18 cellular contexts compared by ENCODE assay signal in genomic region chr17:40337351-40337750, GRCh38. TPM values are rescaled to one million over a fixed set of nuclear protein-coding genes. Genes with fewer than 3 reads are reported as not detected.
DNase-seq lines count a peak whose midpoint lies in the region; ATAC-seq lines count a peak whose summit lies in the region.
"Had no signal": no experiment of that assay in that cellular context is flagged by ENCODE, and none has a peak within 500 bp of the region (broad histone marks: within the 10 kb centered on the region; RNA-seq: fewer than 3 reads in every experiment).

No MANE protein-coding gene starts in this region.

- H3K4me3 Mint-ChIP-seq in activated CD4-positive, alpha-beta T cell treated with anti-CD3 and anti-CD28 coated beads, Interleukin-2, amount 10 ng/mL, durations not matched to agents 24 days and 14 days: peak overlapping the region; percentile 11
- H3K4me3 Mint-ChIP-seq in stimulated activated memory B cell treated with anti-CD40 and anti-IgM and Interleukin-4, amounts not matched to agents 10 μg/mL and 1 μg/mL and 100 μg/mL, for 72 hours: no peak overlapping the region
- H3K4me3 Mint-ChIP-seq: HFFc6 had no signal

- no peaks in the 10 kb centered on the region for H3K27me3 ChIP-seq in effector memory CD4-positive, alpha-beta T cell (replicated peaks; ENCODE audit: control insufficient read depth, insufficient read depth, low read length, poor library complexity, severe bottlenecking)
- H3K27me3 ChIP-seq: hepatocyte, pancreas, transverse colon had no signal

- peaks cover 44% of the 10 kb centered on the region for H3K36me3 Mint-ChIP-seq in activated CD4-positive, alpha-beta T cell treated with anti-CD3 and anti-CD28 coated beads, Interleukin-2, amount 10 ng/mL, durations not matched to agents 24 days and 14 days (ENCODE audit: low read depth)
- peaks cover 43% of the 10 kb centered on the region for H3K36me3 Mint-ChIP-seq in stimulated activated memory B cell treated with anti-CD40 and anti-IgM and Interleukin-4, amounts not matched to agents 10 μg/mL and 1 μg/mL and 100 μg/mL, for 72 hours

- H3K27ac ChIP-seq in KOPT-K1 (ENCODE audit: low read depth, low read length, poor library complexity, severe bottlenecking): peak overlapping the region; percentile 79
- H3K27ac ChIP-seq in effector memory CD4-positive, alpha-beta T cell (ENCODE audit: insufficient read depth, low read length, poor library complexity, severe bottlenecking): peak overlapping the region; percentile 31
- H3K27ac ChIP-seq: hepatocyte, pancreas had no signal

- no peak for ATAC-seq in stimulated activated memory B cell treated with anti-CD40 and anti-IgM and Interleukin-4, amounts not matched to agents 10 μg/mL and 1 μg/mL and 100 μg/mL, for 72 hours
- ATAC-seq: pancreas had no signal

- no peaks in the 10 kb centered on the region for H3K27me3 Mint-ChIP-seq in activated CD4-positive, alpha-beta T cell treated with anti-CD3 and anti-CD28 coated beads, Interleukin-2, amount 10 ng/mL, durations not matched to agents 24 days and 14 days
- H3K27me3 Mint-ChIP-seq in stimulated activated memory B cell treated with anti-CD40 and anti-IgM and Interleukin-4, amounts not matched to agents 10 μg/mL and 1 μg/mL and 100 μg/mL, for 72 hours: no peaks in the 10 kb centered on the region

- no peaks in the 10 kb centered on the region for H3K9me3 Mint-ChIP-seq in activated CD4-positive, alpha-beta T cell treated with anti-CD3 and anti-CD28 coated beads, Interleukin-2, amount 10 ng/mL, durations not matched to agents 24 days and 14 days
- no peaks in the 10 kb centered on the region for H3K9me3 Mint-ChIP-seq in stimulated activated memory B cell treated with anti-CD40 and anti-IgM and Interleukin-4, amounts not matched to agents 10 μg/mL and 1 μg/mL and 100 μg/mL, for 72 hours
- H3K9me3 Mint-ChIP-seq: HFFc6 had no signal

- no peak overlapping the region for H3K27ac Mint-ChIP-seq in activated CD4-positive, alpha-beta T cell treated with anti-CD3 and anti-CD28 coated beads, Interleukin-2, amount 10 ng/mL, durations not matched to agents 24 days and 14 days
- peak overlapping the region; percentile 48 for H3K27ac Mint-ChIP-seq in stimulated activated memory B cell treated with anti-CD40 and anti-IgM and Interleukin-4, amounts not matched to agents 10 μg/mL and 1 μg/mL and 100 μg/mL, for 72 hours

- intact Hi-C loops in activated CD4-positive, alpha-beta T cell treated with anti-CD3 and anti-CD28 coated beads, Interleukin-2, amount 10 ng/mL, durations not matched to agents 24 days and 14 days (cut with micrococcal nuclease): no loop called here

- H3K36me3 ChIP-seq in KOPT-K1 (ENCODE audit: insufficient read depth, low read length): no peaks in the 10 kb centered on the region
- peaks cover 18% of the 10 kb centered on the region for H3K36me3 ChIP-seq in effector memory CD4-positive, alpha-beta T cell (ENCODE audit: control insufficient read depth, insufficient read depth, low read length)
- H3K36me3 ChIP-seq: pancreas, transverse colon had no signal

- H3K4me1 Mint-ChIP-seq in activated CD4-positive, alpha-beta T cell treated with anti-CD3 and anti-CD28 coated beads, Interleukin-2, amount 10 ng/mL, durations not matched to agents 24 days and 14 days: peaks cover 62% of the 10 kb centered on the region
- H3K4me1 Mint-ChIP-seq in stimulated activated memory B cell treated with anti-CD40 and anti-IgM and Interleukin-4, amounts not matched to agents 10 μg/mL and 1 μg/mL and 100 μg/mL, for 72 hours: peaks cover 69% of the 10 kb centered on the region

- no peak for DNase-seq in activated CD4-positive, alpha-beta T cell treated with anti-CD3 and anti-CD28 coated beads, Interleukin-2, amount 10 ng/mL, durations not matched to agents 24 days and 14 days
- DNase-seq in activated CD4-positive, alpha-beta T cell treated with anti-CD3 and anti-CD28 coated beads, Interleukin-2, amount 50 U/mL, for 4 hours: no peak
- no peak for DNase-seq in effector memory CD4-positive, alpha-beta T cell
- DNase-seq in activated effector memory CD4-positive, alpha-beta T cell treated with anti-CD3 and anti-CD28 coated beads, Interleukin-2, amount 50 U/mL, for 16 hours: no peak
- DNase-seq in HPDE6-E6E7 (ENCODE audit: extremely low spot score) (no peak), middle frontal gyrus (ENCODE audit: extremely low spot score, low spot score) (no peak)
- DNase-seq: effector CD4-positive, alpha-beta T cell; HFFc6; NCI-H187 treated with DMSO at 0.1 percent for 48 hours; NCI-H510A; pancreas; stimulated activated CD4-positive, alpha-beta T cell treated with anti-CD3 and anti-CD28 coated beads, Interleukin-4, amount 100 ng/mL, for 4 hours; transverse colon had no signal

- H3K4me1 ChIP-seq in effector memory CD4-positive, alpha-beta T cell (ENCODE audit: control insufficient read depth, insufficient read depth, low read length, poor library complexity, severe bottlenecking): peaks cover 59% of the 10 kb centered on the region

- H3K4me3 ChIP-seq in effector memory CD4-positive, alpha-beta T cell (ENCODE audit: insufficient read depth, low read depth, low read length, poor library complexity, severe bottlenecking): no peak overlapping the region
- H3K4me3 ChIP-seq: hepatocyte, pancreas, transverse colon had no signal

- no peaks in the 10 kb centered on the region for H3K9me3 ChIP-seq in KOPT-K1 (ENCODE audit: insufficient read depth, low read length, poor library complexity, severe bottlenecking)
- H3K9me3 ChIP-seq in effector memory CD4-positive, alpha-beta T cell (ENCODE audit: control insufficient read depth, low read length): no peaks in the 10 kb centered on the region
- H3K9me3 ChIP-seq: pancreas, transverse colon had no signal

RNA-seq across cellular contexts. Expression of gene GJD3, which starts 27.2 kb away (rescaled TPM):
- total RNA-seq in activated CD4-positive, alpha-beta T cell treated with anti-CD3 and anti-CD28 coated beads, Interleukin-2, amount 10 ng/mL, durations not matched to agents 24 days and 14 days: 0.23 and 0.38 TPM in 2 replicates
- total RNA-seq: A673, SK-MEL-5, transverse colon had no signal

RNA-seq across cellular contexts. Expression of gene RARA, which starts 28.4 kb away (rescaled TPM):
- 24.0 and 26.2 TPM in 2 replicates for total RNA-seq in activated CD4-positive, alpha-beta T cell treated with anti-CD3 and anti-CD28 coated beads, Interleukin-2, amount 10 ng/mL, durations not matched to agents 24 days and 14 days

RNA-seq across cellular contexts. Expression of gene CDC6, which starts 49.7 kb away (rescaled TPM):
- 139 and 142 TPM in 2 replicates for total RNA-seq in activated CD4-positive, alpha-beta T cell treated with anti-CD3 and anti-CD28 coated beads, Interleukin-2, amount 10 ng/mL, durations not matched to agents 24 days and 14 days
